Comparison of ENCODE assay signal across 15 cellular contexts in the genomic region with DNA sequence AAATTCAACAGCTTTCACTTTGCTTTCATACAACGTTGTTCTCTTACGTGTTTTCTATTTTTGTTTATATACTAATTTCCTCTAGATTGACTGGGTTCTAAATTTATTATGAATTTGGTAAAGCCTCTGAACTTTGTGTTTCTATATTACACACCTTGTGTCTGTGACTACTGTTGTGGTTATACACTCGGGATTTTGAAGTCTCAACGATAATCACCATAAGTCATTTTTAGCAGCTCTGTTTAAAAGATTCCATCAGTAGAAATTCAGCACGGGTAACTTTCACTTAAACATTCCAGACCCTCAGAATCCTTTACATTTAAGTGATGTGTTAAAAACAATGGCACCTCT. TPM values are rescaled to one million over a fixed set of nuclear protein-coding genes. Genes with fewer than 3 reads are reported as not detected.
DNase-seq lines count a peak whose midpoint lies in the region; ATAC-seq and TF ChIP-seq lines count a peak whose summit lies in the region.
"Had no signal": no experiment of that assay in that cellular context is flagged by ENCODE, and none has a peak within 500 bp of the region (broad histone marks: within the 10 kb centered on the region; RNA-seq: fewer than 3 reads in every experiment).

No MANE protein-coding gene starts in this region.

- no peak overlapping the region for H3K4me3 ChIP-seq in ovary
- H3K4me3 ChIP-seq: heart right ventricle, psoas muscle, thoracic aorta had no signal

- intact Hi-C loops in ovary (cut with DNase I): no loop called here

- DNase-seq in activated T-cell treated with anti-CD3 and anti-CD28 coated beads, Interleukin-2, amount 50 U/mL, for 72 hours: no peak
- DNase-seq in activated T-cell treated with anti-CD3 and anti-CD28 coated beads, Interleukin-2, amount 50 U/mL, for 1 hour: no peak
- DNase-seq in activated CD4-positive, alpha-beta memory T cell treated with anti-CD3 and anti-CD28 coated beads, Interleukin-2, amount 10 ng/mL, durations not matched to agents 7 days and 5 days: no peak
- DNase-seq in stimulated activated effector memory CD8-positive, alpha-beta T cell treated with anti-CD3 and anti-CD28 coated beads, Interleukin-12 subunit alpha, Interleukin-12 subunit beta, amount 100 ng/mL, for 72 hours (ENCODE audit: low spot score in 2 of 2): no peak
- no peak for DNase-seq in ovary
- DNase-seq in DMS 273 (lab: John Stamatoyannopoulos, UW; ENCODE audit: unreplicated experiment): no peak
- DNase-seq: amniotic stem cell, DMS79 treated with DMSO at 0.1 percent for 48 hours, heart right ventricle, NCI-H1930, NCI-H524, psoas muscle had no signal

- WGBS in ovary, 3 donors: 61 to 72% (median 69%) methylated on average over 5 of the region's 5 CpGs

- no peak overlapping the region for H3K27ac ChIP-seq in ovary
- H3K27ac ChIP-seq: heart right ventricle, psoas muscle, thoracic aorta had no signal

- peak overlapping the region; percentile 64 to 76 for H3K4me3 Mint-ChIP-seq in activated T-cell treated with anti-CD3 and anti-CD28 coated beads, Interleukin-2, amount 50 U/mL, for 72 hours
- H3K4me3 Mint-ChIP-seq in activated CD4-positive, alpha-beta memory T cell treated with anti-CD3 and anti-CD28 coated beads, Interleukin-2, amount 10 ng/mL, durations not matched to agents 7 days and 5 days: peak overlapping the region; percentile 68
- H3K4me3 Mint-ChIP-seq in stimulated activated effector memory CD8-positive, alpha-beta T cell treated with anti-CD3 and anti-CD28 coated beads, Interleukin-12 subunit alpha, Interleukin-12 subunit beta, amount 100 ng/mL, for 72 hours: peak overlapping the region; percentile 67

- CTCF ChIA-PET in activated CD4-positive, alpha-beta memory T cell treated with anti-CD3 and anti-CD28 coated beads, Interleukin-2, amount 10 ng/mL, durations not matched to agents 7 days and 5 days (lab: Charles Lee): interaction anchor here (0.8 to 5.5 kb wide), 13 partner anchors 8 to 96 kb away, joined by 3 to 29 read pairs (median 6); partner anchors contain the start of genes HBS1L and MYB

- H3K27me3 ChIP-seq in ovary: no peaks in the 10 kb centered on the region
- H3K27me3 ChIP-seq: heart right ventricle had no signal

- peaks cover 4 to 7% of the 10 kb centered on the region in 2 donors for H3K9me3 Mint-ChIP-seq in activated T-cell treated with anti-CD3 and anti-CD28 coated beads, Interleukin-2, amount 50 U/mL, for 72 hours
- peaks cover 13% of the 10 kb centered on the region for H3K9me3 Mint-ChIP-seq in activated CD4-positive, alpha-beta memory T cell treated with anti-CD3 and anti-CD28 coated beads, Interleukin-2, amount 10 ng/mL, durations not matched to agents 7 days and 5 days
- peaks cover 3% of the 10 kb centered on the region for H3K9me3 Mint-ChIP-seq in stimulated activated effector memory CD8-positive, alpha-beta T cell treated with anti-CD3 and anti-CD28 coated beads, Interleukin-12 subunit alpha, Interleukin-12 subunit beta, amount 100 ng/mL, for 72 hours

- POLR2A ChIA-PET in activated CD4-positive, alpha-beta memory T cell treated with anti-CD3 and anti-CD28 coated beads, Interleukin-2, amount 10 ng/mL, durations not matched to agents 7 days and 5 days (lab: Charles Lee): interaction anchor here (0.7 to 8.5 kb wide), 13 partner anchors 9 to 1203 kb away, joined by 3 to 103 read pairs (median 8); partner anchors contain the start of genes BCLAF1, HBS1L and MYB

- H3K27me3 Mint-ChIP-seq in activated T-cell treated with anti-CD3 and anti-CD28 coated beads, Interleukin-2, amount 50 U/mL, for 72 hours (ENCODE audit: low read depth): no peaks in the 10 kb centered on the region
- no peaks in the 10 kb centered on the region for H3K27me3 Mint-ChIP-seq in activated CD4-positive, alpha-beta memory T cell treated with anti-CD3 and anti-CD28 coated beads, Interleukin-2, amount 10 ng/mL, durations not matched to agents 7 days and 5 days

- no peak for TF ChIP-seq CTCF in ovary (IDR thresholded peaks at IDR 0.05)

- no peak for TF ChIP-seq POLR2A in ovary (IDR thresholded peaks at IDR 0.05)

- H3K27ac Mint-ChIP-seq in activated T-cell treated with anti-CD3 and anti-CD28 coated beads, Interleukin-2, amount 50 U/mL, for 72 hours: peak overlapping the region; percentile 71
- H3K27ac Mint-ChIP-seq in activated CD4-positive, alpha-beta memory T cell treated with anti-CD3 and anti-CD28 coated beads, Interleukin-2, amount 10 ng/mL, durations not matched to agents 7 days and 5 days: peak overlapping the region; percentile 83
- peak overlapping the region; percentile 87 for H3K27ac Mint-ChIP-seq in stimulated activated effector memory CD8-positive, alpha-beta T cell treated with anti-CD3 and anti-CD28 coated beads, Interleukin-12 subunit alpha, Interleukin-12 subunit beta, amount 100 ng/mL, for 72 hours

- peak; percentile 28 to 33 for ATAC-seq in activated T-cell treated with anti-CD3 and anti-CD28 coated beads, Interleukin-2, amount 50 U/mL, for 72 hours (replicated peaks in 1 of 2)
- ATAC-seq in HG03442 (IDR thresholded peaks at IDR 0.05; ENCODE audit: unreplicated experiment) (peak; percentile 21), HG03521 (IDR thresholded peaks at IDR 0.05; ENCODE audit: unreplicated experiment) (no peak)
- peak; percentile 53 for ATAC-seq in stimulated activated effector memory CD8-positive, alpha-beta T cell treated with anti-CD3 and anti-CD28 coated beads, Interleukin-12 subunit alpha, Interleukin-12 subunit beta, amount 100 ng/mL, for 72 hours
- ATAC-seq: heart right ventricle, psoas muscle had no signal

- H3K9me3 ChIP-seq in ovary: no peaks in the 10 kb centered on the region
- H3K9me3 ChIP-seq: thoracic aorta had no signal

- peaks cover 8 to 21% of the 10 kb centered on the region in 2 donors for H3K36me3 Mint-ChIP-seq in activated T-cell treated with anti-CD3 and anti-CD28 coated beads, Interleukin-2, amount 50 U/mL, for 72 hours (ENCODE audit: insufficient read depth in 2 of 2)
- H3K36me3 Mint-ChIP-seq in activated CD4-positive, alpha-beta memory T cell treated with anti-CD3 and anti-CD28 coated beads, Interleukin-2, amount 10 ng/mL, durations not matched to agents 7 days and 5 days (ENCODE audit: low read depth): peaks cover 21% of the 10 kb centered on the region
- peaks cover 6% of the 10 kb centered on the region for H3K36me3 Mint-ChIP-seq in stimulated activated effector memory CD8-positive, alpha-beta T cell treated with anti-CD3 and anti-CD28 coated beads, Interleukin-12 subunit alpha, Interleukin-12 subunit beta, amount 100 ng/mL, for 72 hours

- no peak for TF ChIP-seq EP300 in ovary (IDR thresholded peaks at IDR 0.05)

- H3K4me1 ChIP-seq in ovary (ENCODE audit: insufficient read depth): no peaks in the 10 kb centered on the region
- H3K4me1 ChIP-seq: psoas muscle had no signal

- H3K4me1 Mint-ChIP-seq in activated T-cell treated with anti-CD3 and anti-CD28 coated beads, Interleukin-2, amount 50 U/mL, for 72 hours (ENCODE audit: low read depth): peaks cover 72% of the 10 kb centered on the region
- H3K4me1 Mint-ChIP-seq in activated CD4-positive, alpha-beta memory T cell treated with anti-CD3 and anti-CD28 coated beads, Interleukin-2, amount 10 ng/mL, durations not matched to agents 7 days and 5 days: peaks cover 57% of the 10 kb centered on the region
- H3K4me1 Mint-ChIP-seq in stimulated activated effector memory CD8-positive, alpha-beta T cell treated with anti-CD3 and anti-CD28 coated beads, Interleukin-12 subunit alpha, Interleukin-12 subunit beta, amount 100 ng/mL, for 72 hours: peaks cover 62% of the 10 kb centered on the region

- H3K36me3 ChIP-seq in ovary: no peaks in the 10 kb centered on the region
- H3K36me3 ChIP-seq: heart right ventricle, thoracic aorta had no signal

RNA-seq across cellular contexts. Expression of gene HBS1L, which starts 31.8 kb away (rescaled TPM):
- 100 to 1,000 TPM; 175 to 193 TPM for total RNA-seq in activated T-cell treated with anti-CD3 and anti-CD28 coated beads, Interleukin-2, amount 50 U/mL, for 72 hours
- total RNA-seq in activated CD4-positive, alpha-beta memory T cell treated with anti-CD3 and anti-CD28 coated beads, Interleukin-2, amount 10 ng/mL, durations not matched to agents 7 days and 5 days: 10 to 100 TPM; 90.3 to 91.6 TPM
- total RNA-seq in ovary: 10 to 100 TPM; 25.4 to 68.1 (median 56.5) TPM
- 10 to 100 TPM; 29.3 to 42.2 TPM for polyA plus RNA-seq in ovary
